Comparison of ENCODE assay signal across 16 cellular contexts in genomic region chr1:229192031-229192430, GRCh38.
DNase-seq lines count a peak whose midpoint lies in the region; ATAC-seq, FAIRE-seq and TF ChIP-seq lines count a peak whose summit lies in the region.
"Had no signal": no experiment of that assay in that cellular context is flagged by ENCODE, and none has a peak within 500 bp of the region (broad histone marks: within the 10 kb centered on the region; RNA-seq: fewer than 3 reads in every experiment).

No MANE protein-coding gene starts in this region.

- ATAC-seq in sciatic nerve (no peak), HG02759 (IDR thresholded peaks at IDR 0.05; ENCODE audit: unreplicated experiment) (no peak)

- TF ChIP-seq CTCF in fibroblast of pulmonary artery (IDR thresholded peaks at IDR 0.05; ENCODE audit: low read length, missing control alignments), result no peak

- peak overlapping the region; percentile 24 for H3K27ac Mint-ChIP-seq in activated naive CD8-positive, alpha-beta T cell
- H3K27ac Mint-ChIP-seq in activated naive CD8-positive, alpha-beta T cell treated with anti-CD3 and anti-CD28 coated beads for 36 hours, result no peak overlapping the region
- H3K27ac Mint-ChIP-seq: activated CD4-positive, alpha-beta T cell treated with anti-CD3 and anti-CD28 coated beads, Interleukin-2, amount 10 ng/mL, durations not matched to agents 7 days and 5 days; nephron progenitor cell had no signal

- H3K4me3 Mint-ChIP-seq in activated naive CD8-positive, alpha-beta T cell, result no peak overlapping the region
- no peak overlapping the region for H3K4me3 Mint-ChIP-seq in activated naive CD8-positive, alpha-beta T cell treated with anti-CD3 and anti-CD28 coated beads for 36 hours
- H3K4me3 Mint-ChIP-seq: activated CD4-positive, alpha-beta T cell treated with anti-CD3 and anti-CD28 coated beads, Interleukin-2, amount 10 ng/mL, durations not matched to agents 7 days and 5 days; nephron progenitor cell had no signal

- intact Hi-C loops in sciatic nerve (cut with DNase I), result no loop called here

- peak; percentile 92 for FAIRE-seq in RCC 7860 (lab: Jason Lieb, UNC)

- H3K27me3 Mint-ChIP-seq in activated naive CD8-positive, alpha-beta T cell, result no peaks in the 10 kb centered on the region
- no peaks in the 10 kb centered on the region for H3K27me3 Mint-ChIP-seq in activated naive CD8-positive, alpha-beta T cell treated with anti-CD3 and anti-CD28 coated beads for 36 hours

- no peaks in the 10 kb centered on the region for H3K36me3 Mint-ChIP-seq in activated naive CD8-positive, alpha-beta T cell
- H3K36me3 Mint-ChIP-seq in activated naive CD8-positive, alpha-beta T cell treated with anti-CD3 and anti-CD28 coated beads for 36 hours, result no peaks in the 10 kb centered on the region

- peaks cover 14% of the 10 kb centered on the region for H3K4me1 Mint-ChIP-seq in activated naive CD8-positive, alpha-beta T cell (ENCODE audit: low read depth)
- H3K4me1 Mint-ChIP-seq in activated naive CD8-positive, alpha-beta T cell treated with anti-CD3 and anti-CD28 coated beads for 36 hours, result peaks cover 9% of the 10 kb centered on the region

- no peaks in the 10 kb centered on the region for H3K9me3 Mint-ChIP-seq in activated naive CD8-positive, alpha-beta T cell (ENCODE audit: low read depth)
- no peaks in the 10 kb centered on the region for H3K9me3 Mint-ChIP-seq in activated naive CD8-positive, alpha-beta T cell treated with anti-CD3 and anti-CD28 coated beads for 36 hours
- H3K9me3 Mint-ChIP-seq: activated CD4-positive, alpha-beta T cell treated with anti-CD3 and anti-CD28 coated beads, Interleukin-2, amount 10 ng/mL, durations not matched to agents 7 days and 5 days; nephron progenitor cell had no signal

- no peak overlapping the region for H3K4me3 ChIP-seq in fibroblast of pulmonary artery (replicated peaks; ENCODE audit: low read depth, low read length)
- H3K4me3 ChIP-seq: adrenal gland had no signal

- no peak for DNase-seq in activated naive CD8-positive, alpha-beta T cell treated with anti-CD3 and anti-CD28 coated beads for 36 hours
- peak; percentile 66 for DNase-seq in RCC 7860 (ENCODE audit: low spot score)
- DNase-seq in fibroblast of pulmonary artery (ENCODE audit: low read depth), result peak; percentile 69
- DNase-seq in sciatic nerve (ENCODE audit: low spot score), result no peak
- DNase-seq in inferior parietal cortex (ENCODE audit: extremely low spot score), result no peak
- DNase-seq in NCI-H187 (lab: John Stamatoyannopoulos, UW), result no peak
- DNase-seq: activated CD4-positive, alpha-beta T cell treated with anti-CD3 and anti-CD28 coated beads, Interleukin-2, amount 10 ng/mL, durations not matched to agents 7 days and 5 days; adrenal gland; BE2C; effector CD8-positive, alpha-beta T cell; KBM-7; NCI-H2171; nephron progenitor cell; stimulated activated CD4-positive, alpha-beta T cell treated with anti-CD3 and anti-CD28 coated beads, Interleukin-15, amount 100 ng/mL, for 24 hours had no signal

Comparison
In these comparisons a context has a peak if more than half of its experiments do, and no peak if none do; other contexts are left out.
1. DNase-seq: peak in RCC 7860 (single experiment) and fibroblast of pulmonary artery (single experiment); none in activated naive CD8-positive, alpha-beta T cell treated with anti-CD3 and anti-CD28 coated beads for 36 hours (single experiment), sciatic nerve (single experiment), inferior parietal cortex (single experiment) and NCI-H187 (0 of 2).